ENCODE assay signal across 8 cellular contexts in the genomic region with DNA sequence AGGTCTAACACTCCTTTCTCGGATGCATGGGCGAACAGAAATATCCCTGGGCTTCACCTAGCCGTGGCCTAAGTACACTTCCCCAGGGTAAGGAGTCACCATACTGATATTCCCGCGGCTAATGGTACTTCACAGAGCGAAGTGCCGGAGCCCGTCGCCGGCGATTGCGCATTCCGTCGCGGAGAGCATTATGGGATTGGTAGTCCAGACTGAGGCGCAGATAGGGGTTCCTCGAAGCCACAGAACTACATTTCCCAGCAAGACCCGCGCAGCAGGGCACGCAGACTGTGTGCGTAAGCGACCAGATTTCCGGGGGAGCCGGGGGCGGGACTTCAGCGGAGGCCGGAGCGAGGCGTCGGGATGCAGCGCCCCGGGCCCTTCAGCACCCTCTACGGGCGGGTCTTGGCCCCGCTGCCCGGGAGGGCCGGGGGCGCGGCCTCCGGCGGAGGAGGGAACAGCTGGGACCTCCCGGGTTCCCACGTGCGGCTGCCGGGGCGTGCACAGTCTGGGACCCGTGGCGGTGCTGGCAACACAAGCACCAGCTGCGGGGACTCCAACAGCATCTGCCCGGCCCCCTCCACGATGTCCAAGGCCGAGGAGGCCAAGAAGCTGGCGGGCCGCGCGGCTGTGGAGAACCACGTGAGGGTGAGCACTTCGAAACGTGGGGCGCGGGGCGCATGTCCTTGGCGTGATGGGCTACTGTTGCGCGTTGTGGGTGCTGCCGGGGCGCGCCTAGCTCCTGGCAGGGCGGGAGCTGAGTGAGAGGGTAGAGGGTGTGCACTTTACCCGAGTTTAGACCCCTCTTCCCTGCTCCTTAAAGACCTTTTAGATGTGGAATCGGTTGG. TPM values are rescaled to one million over a fixed set of nuclear protein-coding genes. Genes with fewer than 3 reads are reported as not detected.
DNase-seq lines count a peak whose midpoint lies in the region; ATAC-seq and TF ChIP-seq lines count a peak whose summit lies in the region.

A gene (plus strand): TSS at position 335 of the 845 bp plus-strand sequence. CDS start 26 bp downstream, at position 361.

- H3K9me3 Mint-ChIP-seq in activated CD4-positive, alpha-beta T cell treated with anti-CD3 and anti-CD28 coated beads, Interleukin-2, amount 10 ng/mL, durations not matched to agents 24 days and 14 days: no peaks in the 10 kb centered on the region

- no peaks in the 10 kb centered on the region for H3K27me3 Mint-ChIP-seq in activated CD4-positive, alpha-beta T cell treated with anti-CD3 and anti-CD28 coated beads, Interleukin-2, amount 10 ng/mL, durations not matched to agents 24 days and 14 days

- peak within 1 kb of the TSS; percentile 97 for H3K27ac Mint-ChIP-seq in activated CD4-positive, alpha-beta T cell treated with anti-CD3 and anti-CD28 coated beads, Interleukin-2, amount 10 ng/mL, durations not matched to agents 24 days and 14 days

- DNase-seq in NCI-H526 treated with DMSO at 0.1 percent for 48 hours (lab: John Stamatoyannopoulos, UW): peak; percentile 98
- DNase-seq in activated CD4-positive, alpha-beta T cell treated with anti-CD3 and anti-CD28 coated beads, Interleukin-2, amount 10 ng/mL, durations not matched to agents 24 days and 14 days: peak; percentile 100
- peak; percentile 99 for DNase-seq in coronary artery (ENCODE audit: low spot score)
- peak; percentile 99 for DNase-seq in left kidney (ENCODE audit: low read depth, low spot score)
- DNase-seq in stimulated activated CD4-positive, alpha-beta T cell treated with anti-CD3 and anti-CD28 coated beads, Interleukin-2, amount 100 ng/mL, for 24 hours: peak; percentile 99

- intact Hi-C loops in activated CD4-positive, alpha-beta T cell treated with anti-CD3 and anti-CD28 coated beads, Interleukin-2, amount 10 ng/mL, durations not matched to agents 24 days and 14 days (cut with micrococcal nuclease): loop anchor here (1.0 to 2.0 kb wide), 4 partner anchors 53 to 91 kb away; a partner anchor contains a TSS

- H3K4me3 ChIP-seq in coronary artery: peak within 1 kb of the TSS; percentile 92

- H3K27ac ChIP-seq in C4-2B (peak within 1 kb of the TSS; percentile 79), coronary artery (peak within 1 kb of the TSS; percentile 72 to 85)

- H3K4me3 Mint-ChIP-seq in activated CD4-positive, alpha-beta T cell treated with anti-CD3 and anti-CD28 coated beads, Interleukin-2, amount 10 ng/mL, durations not matched to agents 24 days and 14 days: peak within 1 kb of the TSS; percentile 99

- peak; percentile 97 for ATAC-seq in GM19328 (IDR thresholded peaks at IDR 0.05; ENCODE audit: unreplicated experiment)
- peak; percentile 92 for ATAC-seq in HG03520 (IDR thresholded peaks at IDR 0.05; ENCODE audit: unreplicated experiment)

- H3K36me3 Mint-ChIP-seq in activated CD4-positive, alpha-beta T cell treated with anti-CD3 and anti-CD28 coated beads, Interleukin-2, amount 10 ng/mL, durations not matched to agents 24 days and 14 days (ENCODE audit: low read depth): peaks cover 6% of the 10 kb centered on the region

- peaks cover 45% of the 10 kb centered on the region for H3K4me1 Mint-ChIP-seq in activated CD4-positive, alpha-beta T cell treated with anti-CD3 and anti-CD28 coated beads, Interleukin-2, amount 10 ng/mL, durations not matched to agents 24 days and 14 days

- TF ChIP-seq CTCF in C4-2B (conservative IDR thresholded peaks at IDR 0.05) (peak; percentile 73), coronary artery (IDR thresholded peaks at IDR 0.05) (peak; percentile 32)

RNA-seq across cellular contexts. Expression of the gene that starts here (rescaled TPM):
- 80.6 and 86.5 TPM in 2 replicates for total RNA-seq in activated CD4-positive, alpha-beta T cell treated with anti-CD3 and anti-CD28 coated beads, Interleukin-2, amount 10 ng/mL, durations not matched to agents 24 days and 14 days

Comparison
In these comparisons a context has a peak if more than half of its experiments do, and no peak if none do; other contexts are left out.
1. Peak in every context shown above with its lines: DNase-seq, ATAC-seq, H3K4me3 ChIP-seq and H3K27ac ChIP-seq.